In genomic region chr18:48975221-48975816, GRCh38 we compare ENCODE assay signal across 1 cellular context.
A peak's percentile ranks its signal among the peaks of the same experiment; 100 is the strongest.
TF ChIP-seq lines count a peak whose summit lies in the region.

No MANE protein-coding gene starts in this region.

TF ChIP-seq in HEK293, 187 proteins besides CTCF, POLR2A, EP300 and RAD21 (continued from another document and continues in another):
- no peak for TF ChIP-seq ZFP3 (tag by site-specific recombination; IDR thresholded peaks at IDR 0.05; ENCODE audit: low read depth)
- no peak for TF ChIP-seq ZNF621 (tag by site-specific recombination; IDR thresholded peaks at IDR 0.05)
- no peak for TF ChIP-seq ZNF560 (tag by site-specific recombination; IDR thresholded peaks at IDR 0.05; ENCODE audit: borderline replicate concordance)
- no peak for TF ChIP-seq PRDM4 (tag by site-specific recombination; IDR thresholded peaks at IDR 0.05)
- TF ChIP-seq GFI1B (tag by site-specific recombination; IDR thresholded peaks at IDR 0.05), result no peak
- no peak for TF ChIP-seq ZNF121 (tag by site-specific recombination; IDR thresholded peaks at IDR 0.05)
- peak; percentile 44; the same call in 1 of the 2 replicates for TF ChIP-seq EGR2 (tag by site-specific recombination; IDR thresholded peaks at IDR 0.05; ENCODE audit: low read depth)
- TF ChIP-seq ZBTB17 (tag by site-specific recombination; IDR thresholded peaks at IDR 0.05), result no peak
- no peak for TF ChIP-seq ZNF610 (tag by site-specific recombination; IDR thresholded peaks at IDR 0.05; ENCODE audit: borderline replicate concordance)
- TF ChIP-seq PATZ1 (tag by site-specific recombination; IDR thresholded peaks at IDR 0.05), result peak; percentile 42; the same call in 1 of the 2 replicates
- TF ChIP-seq ZNF792 (tag by site-specific recombination; IDR thresholded peaks at IDR 0.05), result no peak
- no peak for TF ChIP-seq ZNF654 (tag by site-specific recombination; IDR thresholded peaks at IDR 0.05; ENCODE audit: low read depth)
- TF ChIP-seq ZNF629 (tag by site-specific recombination; IDR thresholded peaks at IDR 0.05), result no peak
- no peak for TF ChIP-seq ZBTB49 (tag by site-specific recombination; IDR thresholded peaks at IDR 0.05; ENCODE audit: low read depth)
- peak; percentile 52 for TF ChIP-seq ZFHX2 (tag by site-specific recombination; conservative IDR thresholded peaks at IDR 0.05)
- TF ChIP-seq SP2 (tag by site-specific recombination; IDR thresholded peaks at IDR 0.05), result 0 out of 2 replicates have a peak, but pooled peaks have one; percentile 11
- TF ChIP-seq ZNF548 (tag by site-specific recombination; IDR thresholded peaks at IDR 0.05), result no peak
- TF ChIP-seq YY2 (tag by site-specific recombination; IDR thresholded peaks at IDR 0.05), result no peak
- TF ChIP-seq ZBTB20 (tag by site-specific recombination; IDR thresholded peaks at IDR 0.05), result peak; percentile 53; the same call in 1 of the 2 replicates
- TF ChIP-seq ZNF169 (tag by site-specific recombination; IDR thresholded peaks at IDR 0.05), result no peak
- TF ChIP-seq ZNF596 (tag by site-specific recombination; IDR thresholded peaks at IDR 0.05), result no peak
- TF ChIP-seq ZNF404 (tag by site-specific recombination; IDR thresholded peaks at IDR 0.05), result no peak
- no peak for TF ChIP-seq ZBTB21 (tag by site-specific recombination; IDR thresholded peaks at IDR 0.05)
- TF ChIP-seq ZNF518A (tag by site-specific recombination; conservative IDR thresholded peaks at IDR 0.05; ENCODE audit: low read depth), result no peak
- TF ChIP-seq ZNF670 (tag by site-specific recombination; IDR thresholded peaks at IDR 0.05; ENCODE audit: low read depth), result no peak
- TF ChIP-seq PRDM2 (tag by site-specific recombination; IDR thresholded peaks at IDR 0.05; ENCODE audit: borderline replicate concordance), result no peak
- no peak for TF ChIP-seq ZNF521 (tag by site-specific recombination; IDR thresholded peaks at IDR 0.05)
- no peak for TF ChIP-seq ZNF707 (tag by site-specific recombination; IDR thresholded peaks at IDR 0.05)
- 0 out of 2 replicates have a peak, but pooled peaks have one; percentile 41 for TF ChIP-seq SP7 (tag by site-specific recombination; IDR thresholded peaks at IDR 0.05)
- TF ChIP-seq ZFP37 (tag by site-specific recombination; IDR thresholded peaks at IDR 0.05), result no peak
- TF ChIP-seq ZNF335 (tag by site-specific recombination; conservative IDR thresholded peaks at IDR 0.05), result peak; percentile 22; the same call in 1 of the 2 replicates
- TF ChIP-seq MYNN (tag by site-specific recombination; IDR thresholded peaks at IDR 0.05; ENCODE audit: borderline replicate concordance), result no peak
- TF ChIP-seq ZSCAN5A (tag by site-specific recombination; IDR thresholded peaks at IDR 0.05), result no peak
- no peak for TF ChIP-seq ZNF302 (tag by site-specific recombination; IDR thresholded peaks at IDR 0.05; ENCODE audit: low read depth)
- no peak for TF ChIP-seq RBAK (tag by site-specific recombination; IDR thresholded peaks at IDR 0.05)
- TF ChIP-seq SCRT2 (tag by site-specific recombination; IDR thresholded peaks at IDR 0.05), result no peak
- TF ChIP-seq ZNF529 (tag by site-specific recombination; IDR thresholded peaks at IDR 0.05; ENCODE audit: insufficient replicate concordance), result no peak
- TF ChIP-seq ELK4 (IDR thresholded peaks at IDR 0.05; ENCODE audit: borderline replicate concordance, low read depth, low read length), result no peak
- TF ChIP-seq KLF9 (tag by site-specific recombination; IDR thresholded peaks at IDR 0.05; ENCODE audit: low read depth), result peak; percentile 30; the same call in 1 of the 2 replicates
- TF ChIP-seq SALL2 (tag by site-specific recombination; IDR thresholded peaks at IDR 0.05; ENCODE audit: borderline replicate concordance), result no peak
- TF ChIP-seq ZNF777 (tag by site-specific recombination; IDR thresholded peaks at IDR 0.05; ENCODE audit: borderline replicate concordance), result peak; percentile 71; the same call in 1 of the 2 replicates
- no peak for TF ChIP-seq ZNF791 (tag by site-specific recombination; IDR thresholded peaks at IDR 0.05)
- TF ChIP-seq ZNF350 (tag by site-specific recombination; IDR thresholded peaks at IDR 0.05), result no peak
- 0 out of 2 replicates have a peak, but pooled peaks have one; percentile 25 for TF ChIP-seq ZBTB8A (tag by site-specific recombination; IDR thresholded peaks at IDR 0.05)
